Comparison of ENCODE assay signal across 8 cellular contexts in the genomic region with DNA sequence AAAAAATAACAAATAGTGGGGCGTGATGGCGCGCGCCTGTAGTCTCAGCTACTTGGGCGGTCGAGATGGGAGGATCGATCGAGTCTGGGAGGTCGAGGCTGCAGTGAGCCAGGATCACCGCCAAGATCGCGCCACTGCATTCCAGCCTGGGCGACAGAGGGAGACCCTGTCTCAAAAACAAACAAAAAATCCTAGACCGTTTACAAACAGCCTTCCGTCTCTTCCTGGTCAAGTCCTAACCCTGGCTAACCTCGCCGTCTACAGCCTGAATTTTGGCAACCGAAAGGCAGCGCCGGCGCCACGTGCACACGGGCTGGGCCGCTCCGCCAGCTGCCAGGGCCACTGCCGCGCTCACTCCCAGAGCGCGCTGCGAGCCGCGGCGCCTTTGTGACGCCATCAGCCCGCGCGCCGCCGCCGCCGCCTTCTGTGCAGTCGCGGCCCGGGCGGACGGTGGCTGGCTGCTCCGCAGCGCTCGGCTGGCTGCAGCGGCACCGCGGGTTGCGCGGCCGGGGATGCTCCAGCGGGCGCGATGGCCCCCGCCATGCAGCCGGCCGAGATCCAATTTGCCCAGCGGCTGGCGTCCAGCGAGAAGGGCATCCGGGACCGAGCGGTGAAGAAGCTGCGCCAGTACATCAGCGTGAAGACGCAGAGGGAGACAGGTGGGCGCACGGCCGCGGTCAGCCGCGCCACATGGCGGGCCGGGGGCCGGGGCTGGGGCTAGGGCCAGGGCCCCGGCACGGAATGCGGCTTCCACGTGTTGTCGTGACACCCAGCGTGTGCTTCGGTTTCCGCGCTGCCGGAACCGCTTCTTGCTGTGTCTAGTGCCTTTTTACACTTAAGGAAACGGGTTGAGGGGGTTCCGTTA. TPM values are rescaled to one million over a fixed set of nuclear protein-coding genes. Genes with fewer than 3 reads are reported as not detected.
DNase-seq lines count a peak whose midpoint lies in the region; ATAC-seq, FAIRE-seq and TF ChIP-seq lines count a peak whose summit lies in the region.

HSF2BP (minus strand) TSS at position 353 of the 865 bp plus-strand sequence. CDS start 1,392 bp downstream, outside the sequence.
RRP1B (plus strand) TSS at position 425 of the 865 bp plus-strand sequence; CDS start at position 530, 105 bp downstream.

- H3K9me3 Mint-ChIP-seq in activated naive CD8-positive, alpha-beta T cell treated with anti-CD3 and anti-CD28 coated beads for 36 hours = no peaks in the 10 kb centered on the region

- H3K27me3 ChIP-seq in HAP-1 (ENCODE audit: low read depth) (no peaks in the 10 kb centered on the region), cardiac muscle cell (no peaks in the 10 kb centered on the region), pancreas (no peaks in the 10 kb centered on the region), thoracic aorta (replicated peaks; ENCODE audit: insufficient read depth) (no peaks in the 10 kb centered on the region)

- no peaks in the 10 kb centered on the region for H3K27me3 Mint-ChIP-seq in activated naive CD8-positive, alpha-beta T cell treated with anti-CD3 and anti-CD28 coated beads for 36 hours

- WGBS in pancreas, 2 donors = 3 to 4% methylated on average over 82 to 92 of the region's 92 CpGs

- no peak for FAIRE-seq in pancreas (lab: Jason Lieb, UNC)

- H3K27ac ChIP-seq in cardiac muscle cell (peak within 1 kb of the TSS; percentile 91), pancreas (peak within 1 kb of the TSS; percentile 71 to 82 (median 79)), thoracic aorta (peak within 1 kb of the TSS; percentile 64 to 72)

- H3K9me3 ChIP-seq in HAP-1 (no peaks in the 10 kb centered on the region), cardiac muscle cell (ENCODE audit: low read depth) (no peaks in the 10 kb centered on the region), pancreas (no peaks in the 10 kb centered on the region), thoracic aorta (no peaks in the 10 kb centered on the region)

- peak; percentile 94 to 98 (median 98) for ATAC-seq in pancreas
- peak; percentile 70 for ATAC-seq in thoracic aorta (ENCODE audit: insufficient number of reproducible peaks, low FRiP score, low read depth)

- peak; percentile 90 for TF ChIP-seq POLR2A in NB4 (IDR thresholded peaks at IDR 0.05; ENCODE audit: extremely low read depth, insufficient read length)

- H3K36me3 Mint-ChIP-seq in activated naive CD8-positive, alpha-beta T cell treated with anti-CD3 and anti-CD28 coated beads for 36 hours = peaks cover 37% of the 10 kb centered on the region

- intact Hi-C loops in pancreas (cut with DNase I) = no loop called here

- H3K4me1 ChIP-seq in HAP-1 (peaks cover 6% of the 10 kb centered on the region), cardiac muscle cell (ENCODE audit: low read depth) (peaks cover 7% of the 10 kb centered on the region), pancreas (peaks cover 0 to 15% (median 0%) of the 10 kb centered on the region in 3 donors), thoracic aorta (ENCODE audit: control insufficient read depth in 1 of 2, low read depth in 2 of 2) (peaks cover 8 to 26% of the 10 kb centered on the region in 2 donors)

- peak within 1 kb of the TSS; percentile 100 for H3K4me3 Mint-ChIP-seq in activated naive CD8-positive, alpha-beta T cell treated with anti-CD3 and anti-CD28 coated beads for 36 hours

- TF ChIP-seq CTCF in NB4 (IDR thresholded peaks at IDR 0.05; ENCODE audit: low read depth, low read length) (no peak), cardiac muscle cell (IDR thresholded peaks at IDR 0.05; ENCODE audit: low read depth, low read length) (no peak), pancreas (IDR thresholded peaks at IDR 0.05) (no peak), thoracic aorta (IDR thresholded peaks at IDR 0.05) (no peak)

- DNase-seq in G401 (ENCODE audit: low spot score) = peak; percentile 72
- DNase-seq in HAP-1 (ENCODE audit: low spot score in 2 of 2) = peak; percentile 74 to 84
- peak; percentile 90 for DNase-seq in NB4 (ENCODE audit: low read depth)
- DNase-seq in SKM-1 (lab: John Stamatoyannopoulos, UW; ENCODE audit: unreplicated experiment) = peak; percentile 46
- DNase-seq in activated naive CD8-positive, alpha-beta T cell treated with anti-CD3 and anti-CD28 coated beads for 36 hours = peak; percentile 90
- DNase-seq in cardiac muscle cell (ENCODE audit: low read depth in 1 of 2, low spot score in 1 of 2) = peak; percentile 91 to 92
- peak; percentile 70 to 94 (median 88) for DNase-seq in pancreas
- no peak for DNase-seq in thoracic aorta (ENCODE audit: low spot score)

- H3K36me3 ChIP-seq in HAP-1 (replicated peaks) (peaks cover 29% of the 10 kb centered on the region), cardiac muscle cell (peaks cover 8% of the 10 kb centered on the region), pancreas (peaks cover 0 to 7% (median 0%) of the 10 kb centered on the region in 3 donors), thoracic aorta (no peaks in the 10 kb centered on the region)

- peaks cover 46% of the 10 kb centered on the region for H3K4me1 Mint-ChIP-seq in activated naive CD8-positive, alpha-beta T cell treated with anti-CD3 and anti-CD28 coated beads for 36 hours

- in situ Hi-C loops in G401 (cut with HindIII; ENCODE audit: low sequenced_read_pairs) = no loop called here
- in situ Hi-C loops in HAP-1 (cut with MboI; ENCODE audit: low sequenced_read_pairs) = loop anchor here (10.0 kb wide), 1 partner anchor 345 kb away; no protein-coding TSS in a partner anchor

- peak within 1 kb of the TSS; percentile 98 for H3K27ac Mint-ChIP-seq in activated naive CD8-positive, alpha-beta T cell treated with anti-CD3 and anti-CD28 coated beads for 36 hours

- H3K4me3 ChIP-seq in HAP-1 = peak within 1 kb of the TSS; percentile 84
- peak within 1 kb of the TSS; percentile 94 for H3K4me3 ChIP-seq in NB4 (ENCODE audit: low read depth, low read length)
- H3K4me3 ChIP-seq in cardiac muscle cell = peak within 1 kb of the TSS; percentile 86
- peak within 1 kb of the TSS; percentile 71 to 100 (median 92) for H3K4me3 ChIP-seq in pancreas
- peak within 1 kb of the TSS; percentile 73 for H3K4me3 ChIP-seq in thoracic aorta

RNA-seq across cellular contexts. Expression of gene HSF2BP, which starts in this region (rescaled TPM):
- total RNA-seq in G401 (2014; rRNA removed; shearing (Covaris generic)) = 5.3 and 9.1 TPM in 2 replicates
- 1 to 10 TPM in 1 of 2 experiments, under 1 TPM in 1; 0.68 to 1.2 TPM for total RNA-seq in activated naive CD8-positive, alpha-beta T cell treated with anti-CD3 and anti-CD28 coated beads for 36 hours
- total RNA-seq in cardiac muscle cell (1.2 and 3.6 TPM in 2 replicates), pancreas (under 1 TPM; 0.14 to 0.32 (median 0.24) TPM), thoracic aorta (under 1 TPM in 1 of 2 donors, not detected in 1; 0.78 TPM)
- polyA plus RNA-seq in cardiac muscle cell (0.22 and 1.8 TPM in 2 replicates), pancreas (under 1 TPM; 0.11 to 0.14 TPM)

RNA-seq across cellular contexts. Expression of gene RRP1B, which starts in this region (rescaled TPM):
- total RNA-seq in G401 (2014; rRNA removed; shearing (Covaris generic)) = 34.0 and 40.5 TPM in 2 replicates
- total RNA-seq in activated naive CD8-positive, alpha-beta T cell treated with anti-CD3 and anti-CD28 coated beads for 36 hours = 100 to 1,000 TPM; 105 to 108 TPM
- total RNA-seq in cardiac muscle cell (16.9 and 25.5 TPM in 2 replicates), pancreas (10 to 100 TPM in 3 of 6 donors, 1 to 10 TPM in 3; 7.2 to 13.3 (median 9.7) TPM), thoracic aorta (10 to 100 TPM; 17.6 to 31.5 TPM)
- polyA plus RNA-seq in cardiac muscle cell (13.6 and 14.8 TPM in 2 replicates), pancreas (1 to 10 TPM; 4.4 to 5.4 TPM)
